34 cellular contexts compared by ENCODE assay signal in the genomic region with DNA sequence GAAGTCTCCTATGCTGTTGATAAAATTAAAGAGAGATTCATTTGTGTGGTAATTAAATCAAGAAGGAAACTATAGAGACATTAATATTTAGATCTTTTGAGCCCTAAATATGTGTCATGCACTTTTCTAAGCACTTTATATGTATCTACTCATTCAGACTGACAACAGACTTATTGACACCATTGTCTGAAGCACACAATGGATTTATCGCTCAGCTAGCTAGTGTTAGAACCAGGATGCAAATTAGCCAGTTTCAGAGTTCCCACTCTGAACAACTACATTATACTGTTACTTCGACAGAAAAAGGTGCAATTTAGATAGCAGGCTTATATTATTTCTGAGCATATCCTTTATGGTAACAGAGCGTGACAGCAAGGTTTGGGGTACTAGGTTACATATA. TPM values are rescaled to one million over a fixed set of nuclear protein-coding genes. Genes with fewer than 3 reads are reported as not detected.
"Had no signal": no experiment of that assay in that cellular context is flagged by ENCODE, and none has a peak within 500 bp of the region (broad histone marks: within the 10 kb centered on the region; RNA-seq: fewer than 3 reads in every experiment).

No MANE protein-coding gene starts in this region.

- H3K9me3 Mint-ChIP-seq: activated B cell treated with CpG ODN at 0.5 μM for 24 hours; activated T-helper 17 cell treated with anti-CD3 and anti-CD28 coated beads, Interleukin-2, amount 50 U/mL, for 72 hours had no signal

- DNase-seq: activated B cell treated with CpG ODN at 0.5 μM for 24 hours; activated CD4-positive, alpha-beta T cell treated with anti-CD3 and anti-CD28 coated beads for 48 hours; activated CD4-positive, alpha-beta T cell treated with anti-CD3 and anti-CD28 coated beads, Interleukin-2, amount 50 U/mL, for 1 hour; activated CD4-positive, alpha-beta T cell treated with anti-CD3 and anti-CD28 coated beads, Interleukin-2, amount 50 U/mL, for 48 hours; activated CD8-positive, alpha-beta memory T cell treated with anti-CD3 and anti-CD28 coated beads for 24 hours; activated CD8-positive, alpha-beta T cell treated with anti-CD3 and anti-CD28 coated beads for 36 hours; activated effector memory CD4-positive, alpha-beta T cell treated with Interleukin-2 at 50 U/mL for 16 hours; activated gamma-delta T cell treated with Interleukin-2 at 50 U/mL for 16 hours; activated naive CD4-positive, alpha-beta T cell treated with anti-CD3 and anti-CD28 coated beads, Interleukin-2, amount 50 U/mL, for 16 hours; activated naive CD4-positive, alpha-beta T cell treated with Interleukin-2 at 50 U/mL for 16 hours; activated T-cell treated with anti-CD3 and anti-CD28 coated beads, Interleukin-2, amount 50 U/mL, for 4 hours; amniotic stem cell; anterior cingulate cortex; body of pancreas; central memory CD4-positive, alpha-beta T cell; cerebellar nuclear complex; colonic mucosa; effector CD8-positive, alpha-beta T cell; erythroblast; foreskin keratinocyte; gastrocnemius medialis; head of caudate nucleus; T-helper 1 cell; T-helper 17 cell; T1000; WERI-Rb-1 had no signal

- ATAC-seq: activated CD4-positive, CD25-positive, alpha-beta regulatory T cell treated with anti-CD3 and anti-CD28 coated beads, Interleukin-2, amount 50 U/mL, for 24 hours; activated CD8-positive, alpha-beta T cell treated with anti-CD3 and anti-CD28 coated beads for 36 hours; activated T-cell treated with anti-CD3 and anti-CD28 coated beads, Interleukin-2, amount 50 U/mL, for 4 hours; activated T-helper 17 cell treated with anti-CD3 and anti-CD28 coated beads, Interleukin-2, amount 50 U/mL, for 72 hours; body of pancreas; foreskin keratinocyte; gastrocnemius medialis; T-helper 17 cell had no signal

- H3K36me3 ChIP-seq: breast epithelium, cardiac muscle cell, colonic mucosa, esophagus muscularis mucosa, gastrocnemius medialis had no signal

- H3K4me3 Mint-ChIP-seq: activated B cell treated with CpG ODN at 0.5 μM for 24 hours; activated CD8-positive, alpha-beta T cell treated with anti-CD3 and anti-CD28 coated beads for 36 hours; activated naive CD8-positive, alpha-beta T cell; activated T-cell treated with anti-CD3 and anti-CD28 coated beads, Interleukin-2, amount 50 U/mL, for 4 hours; activated T-helper 17 cell treated with anti-CD3 and anti-CD28 coated beads, Interleukin-2, amount 50 U/mL, for 72 hours; T-helper 17 cell; T-helper 2 cell treated with Interferon-gamma antibody and Interleukin-4, amounts not matched to agents 5 μg/mL and 100 μg/mL, for 36 hours had no signal

- H3K27me3 ChIP-seq: body of pancreas, breast epithelium, cardiac muscle cell, colonic mucosa, esophagus muscularis mucosa, gastrocnemius medialis had no signal

- H3K9me3 ChIP-seq: body of pancreas, colonic mucosa, esophagus muscularis mucosa, gastrocnemius medialis had no signal

- H3K4me3 ChIP-seq: body of pancreas, breast epithelium, cardiac muscle cell, colonic mucosa, esophagus muscularis mucosa, gastrocnemius medialis had no signal

- H3K27me3 Mint-ChIP-seq: activated B cell treated with CpG ODN at 0.5 μM for 24 hours; activated naive CD8-positive, alpha-beta T cell; activated T-helper 17 cell treated with anti-CD3 and anti-CD28 coated beads, Interleukin-2, amount 50 U/mL, for 72 hours; T-helper 17 cell had no signal

- H3K4me1 ChIP-seq: breast epithelium, colonic mucosa, foreskin keratinocyte had no signal

- H3K27ac ChIP-seq: body of pancreas, breast epithelium, cardiac muscle cell, colonic mucosa, esophagus muscularis mucosa, foreskin keratinocyte, gastrocnemius medialis, WERI-Rb-1 had no signal

- H3K27ac Mint-ChIP-seq: activated B cell treated with CpG ODN at 0.5 μM for 24 hours; activated CD8-positive, alpha-beta T cell treated with anti-CD3 and anti-CD28 coated beads for 36 hours; activated naive CD8-positive, alpha-beta T cell; activated T-helper 17 cell treated with anti-CD3 and anti-CD28 coated beads, Interleukin-2, amount 50 U/mL, for 72 hours; T-helper 17 cell; T-helper 2 cell treated with Interferon-gamma antibody and Interleukin-4, amounts not matched to agents 5 μg/mL and 100 μg/mL, for 36 hours had no signal

RNA-seq across cellular contexts. Expression of a gene that starts 27.7 kb away (rescaled TPM):
- total RNA-seq: dermis microvascular lymphatic vessel endothelial cell, foreskin keratinocyte had no signal
